Comparison of ENCODE assay signal across 8 cellular contexts in the genomic region with DNA sequence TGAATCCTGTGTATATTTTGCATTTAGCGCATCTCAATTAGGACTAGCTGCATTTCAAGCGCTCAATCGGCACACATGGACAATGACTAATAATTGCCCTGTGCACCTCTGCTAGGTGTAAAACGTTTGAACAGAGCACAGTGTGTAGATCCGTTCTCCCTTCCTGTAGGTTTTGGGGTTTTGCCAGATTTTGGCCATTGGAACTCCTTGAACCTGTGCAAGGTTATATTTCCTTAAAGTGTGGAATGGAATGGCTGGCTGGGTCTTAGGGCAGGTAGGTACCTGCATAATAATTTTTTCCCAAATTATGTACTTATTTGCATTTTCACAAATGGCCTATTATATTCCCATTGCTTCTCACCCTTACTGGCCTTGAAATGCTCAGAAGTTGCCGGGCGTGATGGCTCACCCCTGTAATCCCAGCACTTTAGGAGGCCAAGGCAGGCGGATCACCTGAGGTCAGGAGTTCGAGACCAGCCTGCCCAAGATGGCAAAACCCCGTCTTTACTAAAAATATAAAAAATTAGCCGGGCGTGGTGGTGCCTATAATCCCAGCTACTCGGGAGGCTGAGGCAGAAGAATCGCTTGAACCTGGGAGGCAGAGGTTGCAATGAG. TPM values are rescaled to one million over a fixed set of nuclear protein-coding genes. Genes with fewer than 3 reads are reported as not detected.
DNase-seq lines count a peak whose midpoint lies in the region; ATAC-seq and TF ChIP-seq lines count a peak whose summit lies in the region.

No MANE protein-coding gene starts in this region.

- ATAC-seq in DND-41 (ENCODE audit: insufficient read depth, low read depth) = no peak
- ATAC-seq in HG03442 (IDR thresholded peaks at IDR 0.05; ENCODE audit: unreplicated experiment) = peak; percentile 29
- ATAC-seq in body of pancreas = peak; percentile 2
- ATAC-seq in mucosa of descending colon = peak; percentile 9
- ATAC-seq in HG03521 (IDR thresholded peaks at IDR 0.05; ENCODE audit: unreplicated experiment) = no peak

- TF ChIP-seq CTCF in DND-41 (IDR thresholded peaks at IDR 0.05; ENCODE audit: borderline replicate concordance, extremely low read depth, low read length, poor library complexity, severe bottlenecking) (no peak), body of pancreas (IDR thresholded peaks at IDR 0.05) (no peak), mucosa of descending colon (IDR thresholded peaks at IDR 0.05) (no peak)

- peak overlapping the region; percentile 59 for H3K4me2 ChIP-seq in DND-41 (ENCODE audit: insufficient read depth, low read length)

- no peaks in the 10 kb centered on the region for H3K9me3 ChIP-seq in DND-41 (ENCODE audit: insufficient read depth, low read length, severe bottlenecking)
- no peaks in the 10 kb centered on the region for H3K9me3 ChIP-seq in body of pancreas
- no peaks in the 10 kb centered on the region for H3K9me3 ChIP-seq in mucosa of descending colon

- H3K79me2 ChIP-seq in DND-41 (ENCODE audit: insufficient read depth, low read length) = no peaks in the 10 kb centered on the region

- no peak for TF ChIP-seq POLR2A in body of pancreas (IDR thresholded peaks at IDR 0.05)

- H3K27ac ChIP-seq in DND-41 (ENCODE audit: low read length) (peak overlapping the region; percentile 65), body of pancreas (peak overlapping the region; percentile 80 to 88 (median 86))

- H4K20me1 ChIP-seq in DND-41 (ENCODE audit: insufficient read depth, low read length) = no peaks in the 10 kb centered on the region

- H3K4me1 ChIP-seq in DND-41 (ENCODE audit: insufficient read depth, low read length) = peaks cover 28% of the 10 kb centered on the region
- peaks cover 15% of the 10 kb centered on the region for H3K4me1 ChIP-seq in body of pancreas
- H3K4me1 ChIP-seq in mucosa of descending colon (ENCODE audit: low read depth) = peaks cover 4% of the 10 kb centered on the region

- 34 to 38% methylated on average over 14 of the region's 14 CpGs for WGBS in body of pancreas, 2 donors

- DNase-seq in DND-41 (no peak), body of pancreas (peak in 1 of 4 donors; percentile 41), mucosa of descending colon (no peak), SHP77 treated with DMSO at 0.1 percent for 48 hours (lab: John Stamatoyannopoulos, UW) (no peak), GM03348 (ENCODE audit: low spot score) (no peak), activated gamma-delta T cell treated with Interleukin-2 at 50 U/mL for 16 hours (no peak)

- peak overlapping the region; percentile 83 for H3K9ac ChIP-seq in DND-41 (ENCODE audit: low read depth, low read length)

- intact Hi-C loops in body of pancreas (cut with DNase I) (no loop called here), mucosa of descending colon (cut with DNase I, micrococcal nuclease) (no loop called here)

- H3K4me3 ChIP-seq in DND-41 (ENCODE audit: low read depth in 1 of 2, low read length in 2 of 2) (peak overlapping the region in 1 of 2 experiments; percentile 21; a peak in 2 of 4 replicates), body of pancreas (no peak overlapping the region), mucosa of descending colon (no peak overlapping the region)

- H2AFZ ChIP-seq in DND-41 (ENCODE audit: low read depth, low read length) = peak overlapping the region; percentile 36; the same call in 1 of the 2 replicates

- H3K36me3 ChIP-seq in DND-41 (ENCODE audit: insufficient read depth, low read length) (no peaks in the 10 kb centered on the region), body of pancreas (replicated peaks in 1 of 2; ENCODE audit: insufficient read depth in 1 of 2, low read depth in 2 of 2) (no peaks in the 10 kb centered on the region), mucosa of descending colon (ENCODE audit: low read depth) (peaks cover 5% of the 10 kb centered on the region)

- H3K27me3 ChIP-seq in DND-41 (ENCODE audit: insufficient read depth, low read length, poor library complexity) (no peaks in the 10 kb centered on the region), body of pancreas (no peaks in the 10 kb centered on the region)

RNA-seq across cellular contexts. Expression of a gene that starts 0.8 kb away (rescaled TPM):
- not detected for total RNA-seq in body of pancreas
- 10 to 100 TPM in 2 of 3 donors, not detected in 1; 15.9 to 32.0 TPM for total RNA-seq in mucosa of descending colon

RNA-seq across cellular contexts. Expression of a gene that starts 9.4 kb away (rescaled TPM):
- total RNA-seq in body of pancreas (not detected), mucosa of descending colon (not detected)

RNA-seq across cellular contexts. Expression of a gene that starts 18.6 kb away (rescaled TPM):
- total RNA-seq in body of pancreas = 10 to 100 TPM in 1 of 2 donors, 1 to 10 TPM in 1; 5.2 to 17.5 TPM
- total RNA-seq in mucosa of descending colon = 10 to 100 TPM in 2 of 3 donors, 1 to 10 TPM in 1; 9.6 to 12.4 (median 12.1) TPM

Comparison
In these comparisons a context has a peak if more than half of its experiments do, and no peak if none do; other contexts are left out.
1. ATAC-seq: peak in HG03442 (single experiment), body of pancreas (single experiment) and mucosa of descending colon (single experiment); none in DND-41 (single experiment) and HG03521 (single experiment).